1 cellular context compared by ENCODE assay signal in the genomic region with DNA sequence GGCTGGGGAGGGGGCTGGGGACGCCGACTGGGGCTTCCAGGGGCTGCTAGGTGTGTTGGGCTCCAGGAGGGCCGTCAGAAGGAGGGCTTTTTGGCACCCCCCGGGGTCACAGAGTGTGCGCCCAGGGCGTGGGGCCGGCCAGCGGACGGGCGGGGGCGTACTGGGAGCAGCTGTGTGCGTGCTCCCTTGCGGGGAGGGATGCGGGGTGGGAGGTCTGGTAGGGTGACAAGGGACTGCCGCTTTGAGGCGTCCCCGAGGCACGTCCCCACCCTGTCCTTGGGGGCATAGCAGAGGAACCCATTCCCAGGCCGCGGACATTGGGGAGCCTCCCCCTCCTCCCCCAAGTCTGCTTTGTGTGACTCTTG.
TF ChIP-seq lines count a peak whose summit lies in the region.

No MANE protein-coding gene starts in this region.

TF ChIP-seq in GM23338, 12 proteins besides CTCF, POLR2A, EP300 and RAD21 (continued from another document):
- TF ChIP-seq, protein P1, sequence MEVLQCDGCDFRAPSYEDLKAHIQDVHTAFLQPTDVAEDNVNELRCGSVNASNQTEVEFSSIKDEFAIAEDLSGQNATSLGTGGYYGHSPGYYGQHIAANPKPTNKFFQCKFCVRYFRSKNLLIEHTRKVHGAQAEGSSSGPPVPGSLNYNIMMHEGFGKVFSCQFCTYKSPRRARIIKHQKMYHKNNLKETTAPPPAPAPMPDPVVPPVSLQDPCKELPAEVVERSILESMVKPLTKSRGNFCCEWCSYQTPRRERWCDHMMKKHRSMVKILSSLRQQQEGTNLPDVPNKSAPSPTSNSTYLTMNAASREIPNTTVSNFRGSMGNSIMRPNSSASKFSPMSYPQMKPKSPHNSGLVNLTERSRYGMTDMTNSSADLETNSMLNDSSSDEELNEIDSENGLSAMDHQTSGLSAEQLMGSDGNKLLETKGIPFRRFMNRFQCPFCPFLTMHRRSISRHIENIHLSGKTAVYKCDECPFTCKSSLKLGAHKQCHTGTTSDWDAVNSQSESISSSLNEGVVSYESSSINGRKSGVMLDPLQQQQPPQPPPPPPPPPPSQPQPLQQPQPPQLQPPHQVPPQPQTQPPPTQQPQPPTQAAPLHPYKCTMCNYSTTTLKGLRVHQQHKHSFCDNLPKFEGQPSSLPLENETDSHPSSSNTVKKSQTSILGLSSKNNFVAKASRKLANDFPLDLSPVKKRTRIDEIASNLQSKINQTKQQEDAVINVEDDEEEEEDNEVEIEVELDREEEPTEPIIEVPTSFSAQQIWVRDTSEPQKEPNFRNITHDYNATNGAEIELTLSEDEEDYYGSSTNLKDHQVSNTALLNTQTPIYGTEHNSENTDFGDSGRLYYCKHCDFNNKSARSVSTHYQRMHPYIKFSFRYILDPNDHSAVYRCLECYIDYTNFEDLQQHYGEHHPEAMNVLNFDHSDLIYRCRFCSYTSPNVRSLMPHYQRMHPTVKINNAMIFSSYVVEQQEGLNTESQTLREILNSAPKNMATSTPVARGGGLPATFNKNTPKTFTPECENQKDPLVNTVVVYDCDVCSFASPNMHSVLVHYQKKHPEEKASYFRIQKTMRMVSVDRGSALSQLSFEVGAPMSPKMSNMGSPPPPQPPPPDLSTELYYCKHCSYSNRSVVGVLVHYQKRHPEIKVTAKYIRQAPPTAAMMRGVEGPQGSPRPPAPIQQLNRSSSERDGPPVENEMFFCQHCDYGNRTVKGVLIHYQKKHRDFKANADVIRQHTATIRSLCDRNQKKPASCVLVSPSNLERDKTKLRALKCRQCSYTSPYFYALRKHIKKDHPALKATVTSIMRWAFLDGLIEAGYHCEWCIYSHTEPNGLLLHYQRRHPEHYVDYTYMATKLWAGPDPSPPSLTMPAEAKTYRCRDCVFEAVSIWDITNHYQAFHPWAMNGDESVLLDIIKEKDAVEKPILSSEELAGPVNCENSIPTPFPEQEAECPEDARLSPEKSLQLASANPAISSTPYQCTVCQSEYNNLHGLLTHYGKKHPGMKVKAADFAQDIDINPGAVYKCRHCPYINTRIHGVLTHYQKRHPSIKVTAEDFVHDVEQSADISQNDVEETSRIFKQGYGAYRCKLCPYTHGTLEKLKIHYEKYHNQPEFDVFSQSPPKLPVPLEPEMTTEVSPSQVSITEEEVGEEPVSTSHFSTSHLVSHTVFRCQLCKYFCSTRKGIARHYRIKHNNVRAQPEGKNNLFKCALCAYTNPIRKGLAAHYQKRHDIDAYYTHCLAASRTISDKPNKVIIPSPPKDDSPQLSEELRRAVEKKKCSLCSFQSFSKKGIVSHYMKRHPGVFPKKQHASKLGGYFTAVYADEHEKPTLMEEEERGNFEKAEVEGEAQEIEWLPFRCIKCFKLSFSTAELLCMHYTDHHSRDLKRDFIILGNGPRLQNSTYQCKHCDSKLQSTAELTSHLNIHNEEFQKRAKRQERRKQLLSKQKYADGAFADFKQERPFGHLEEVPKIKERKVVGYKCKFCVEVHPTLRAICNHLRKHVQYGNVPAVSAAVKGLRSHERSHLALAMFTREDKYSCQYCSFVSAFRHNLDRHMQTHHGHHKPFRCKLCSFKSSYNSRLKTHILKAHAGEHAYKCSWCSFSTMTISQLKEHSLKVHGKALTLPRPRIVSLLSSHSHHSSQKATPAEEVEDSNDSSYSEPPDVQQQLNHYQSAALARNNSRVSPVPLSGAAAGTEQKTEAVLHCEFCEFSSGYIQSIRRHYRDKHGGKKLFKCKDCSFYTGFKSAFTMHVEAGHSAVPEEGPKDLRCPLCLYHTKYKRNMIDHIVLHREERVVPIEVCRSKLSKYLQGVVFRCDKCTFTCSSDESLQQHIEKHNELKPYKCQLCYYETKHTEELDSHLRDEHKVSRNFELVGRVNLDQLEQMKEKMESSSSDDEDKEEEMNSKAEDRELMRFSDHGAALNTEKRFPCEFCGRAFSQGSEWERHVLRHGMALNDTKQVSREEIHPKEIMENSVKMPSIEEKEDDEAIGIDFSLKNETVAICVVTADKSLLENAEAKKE (CRISPR knock-in tag; IDR thresholded peaks at IDR 0.05): no peak
- no peak for TF ChIP-seq POLR2AphosphoS5 (IDR thresholded peaks at IDR 0.05; ENCODE audit: low read depth)
- TF ChIP-seq, protein P2, sequence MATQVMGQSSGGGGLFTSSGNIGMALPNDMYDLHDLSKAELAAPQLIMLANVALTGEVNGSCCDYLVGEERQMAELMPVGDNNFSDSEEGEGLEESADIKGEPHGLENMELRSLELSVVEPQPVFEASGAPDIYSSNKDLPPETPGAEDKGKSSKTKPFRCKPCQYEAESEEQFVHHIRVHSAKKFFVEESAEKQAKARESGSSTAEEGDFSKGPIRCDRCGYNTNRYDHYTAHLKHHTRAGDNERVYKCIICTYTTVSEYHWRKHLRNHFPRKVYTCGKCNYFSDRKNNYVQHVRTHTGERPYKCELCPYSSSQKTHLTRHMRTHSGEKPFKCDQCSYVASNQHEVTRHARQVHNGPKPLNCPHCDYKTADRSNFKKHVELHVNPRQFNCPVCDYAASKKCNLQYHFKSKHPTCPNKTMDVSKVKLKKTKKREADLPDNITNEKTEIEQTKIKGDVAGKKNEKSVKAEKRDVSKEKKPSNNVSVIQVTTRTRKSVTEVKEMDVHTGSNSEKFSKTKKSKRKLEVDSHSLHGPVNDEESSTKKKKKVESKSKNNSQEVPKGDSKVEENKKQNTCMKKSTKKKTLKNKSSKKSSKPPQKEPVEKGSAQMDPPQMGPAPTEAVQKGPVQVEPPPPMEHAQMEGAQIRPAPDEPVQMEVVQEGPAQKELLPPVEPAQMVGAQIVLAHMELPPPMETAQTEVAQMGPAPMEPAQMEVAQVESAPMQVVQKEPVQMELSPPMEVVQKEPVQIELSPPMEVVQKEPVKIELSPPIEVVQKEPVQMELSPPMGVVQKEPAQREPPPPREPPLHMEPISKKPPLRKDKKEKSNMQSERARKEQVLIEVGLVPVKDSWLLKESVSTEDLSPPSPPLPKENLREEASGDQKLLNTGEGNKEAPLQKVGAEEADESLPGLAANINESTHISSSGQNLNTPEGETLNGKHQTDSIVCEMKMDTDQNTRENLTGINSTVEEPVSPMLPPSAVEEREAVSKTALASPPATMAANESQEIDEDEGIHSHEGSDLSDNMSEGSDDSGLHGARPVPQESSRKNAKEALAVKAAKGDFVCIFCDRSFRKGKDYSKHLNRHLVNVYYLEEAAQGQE (IDR thresholded peaks at IDR 0.05; ENCODE audit: unreplicated experiment): no peak
- TF ChIP-seq EZH2phosphoT487 (IDR thresholded peaks at IDR 0.05; ENCODE audit: unreplicated experiment): no peak
- no peak for TF ChIP-seq ZNF331 (CRISPR knock-in tag; IDR thresholded peaks at IDR 0.05; ENCODE audit: low read depth)
